In the genomic region with DNA sequence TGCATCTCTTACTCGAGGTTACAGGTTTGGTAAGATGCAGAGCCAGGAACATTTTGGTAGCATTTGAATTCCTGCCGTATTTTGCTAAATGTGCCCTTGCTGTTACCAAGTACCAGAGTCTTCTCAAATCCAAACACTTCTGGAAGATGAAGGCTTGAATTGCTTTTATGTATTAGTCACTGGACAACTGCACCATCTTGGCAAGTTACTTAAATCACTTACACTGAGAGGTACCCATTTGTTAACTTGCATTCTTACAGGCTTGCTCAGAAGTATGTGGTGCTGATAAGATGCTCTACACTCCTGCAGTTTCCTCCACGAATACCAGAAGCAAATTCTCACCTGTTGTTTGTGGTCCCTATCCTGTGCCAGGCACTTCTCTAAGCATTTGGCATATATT, we compare ENCODE assay signal across 21 cellular contexts. TPM values are rescaled to one million over a fixed set of nuclear protein-coding genes. Genes with fewer than 3 reads are reported as not detected.
A peak's percentile ranks its signal among the peaks of the same experiment; 100 is the strongest.
DNase-seq lines count a peak whose midpoint lies in the region; ATAC-seq and TF ChIP-seq lines count a peak whose summit lies in the region.
"Had no signal": no experiment of that assay in that cellular context is flagged by ENCODE, and none has a peak within 500 bp of the region (broad histone marks: within the 10 kb centered on the region; RNA-seq: fewer than 3 reads in every experiment).

No MANE protein-coding gene starts in this region.

- peaks cover 5 to 14% (median 7%) of the 10 kb centered on the region in 3 donors for H3K27me3 Mint-ChIP-seq in immature natural killer cell (ENCODE audit: low read depth in 3 of 3)

- H3K9me3 ChIP-seq in MG63: peaks cover 12% of the 10 kb centered on the region; the same call in 1 of the 2 replicates
- H3K9me3 ChIP-seq: ascending aorta, heart left ventricle had no signal

- no peak for ATAC-seq in HG03378 (IDR thresholded peaks at IDR 0.05; ENCODE audit: unreplicated experiment)

- TF ChIP-seq CTCF in AG04449 (IDR thresholded peaks at IDR 0.05; ENCODE audit: insufficient read depth, low read length, missing control alignments) (no peak), choroid plexus epithelial cell (conservative IDR thresholded peaks at IDR 0.05; ENCODE audit: low read depth, low read length) (no peak)

- H3K4me3 ChIP-seq in AG04449 (ENCODE audit: low read depth, low read length): no peak overlapping the region
- H3K4me3 ChIP-seq in MG63: no peak overlapping the region
- H3K4me3 ChIP-seq in choroid plexus epithelial cell (ENCODE audit: low read depth, low read length): no peak overlapping the region
- H3K4me3 ChIP-seq: ascending aorta, heart left ventricle, neural progenitor cell had no signal

- H3K27ac Mint-ChIP-seq in immature natural killer cell: no peak overlapping the region
- H3K27ac Mint-ChIP-seq: mesothelial cell of epicardium; neural progenitor cell; T-helper 2 cell treated with Interferon-gamma antibody and Interleukin-4, amounts not matched to agents 5 μg/mL and 100 μg/mL, for 36 hours; type B pancreatic cell had no signal

- CTCF ChIA-PET in AG04449 (lab: Yijun Ruan, JAX): no interaction called here

- no peaks in the 10 kb centered on the region for H3K36me3 ChIP-seq in MG63
- H3K36me3 ChIP-seq: ascending aorta, heart left ventricle, neural progenitor cell had no signal

- no peak overlapping the region for H3K4me3 Mint-ChIP-seq in immature natural killer cell
- H3K4me3 Mint-ChIP-seq: mesothelial cell of epicardium; neural progenitor cell; T-helper 2 cell treated with Interferon-gamma antibody and Interleukin-4, amounts not matched to agents 5 μg/mL and 100 μg/mL, for 36 hours; type B pancreatic cell had no signal

- H3K36me3 Mint-ChIP-seq in immature natural killer cell: peaks cover 0 to 8% (median 2%) of the 10 kb centered on the region in 3 donors

- DNase-seq in AG04449 (ENCODE audit: low read depth, low spot score) (peak; percentile 3), MG63 (peak; percentile 6), choroid plexus epithelial cell (ENCODE audit: low read depth) (peak; percentile 78), myocyte (ENCODE audit: low read depth) (peak; percentile 75), NCI-H1436 treated with DMSO at 0.1 percent for 48 hours (lab: John Stamatoyannopoulos, UW) (no peak), immature natural killer cell (no peak)
- DNase-seq in activated CD8-positive, alpha-beta memory T cell treated with anti-CD3 and anti-CD28 coated beads, Interleukin-2, amount 50 U/mL, for 4 hours: no peak
- DNase-seq: activated CD4-positive, alpha-beta T cell treated with anti-CD3 and anti-CD28 coated beads for 1 hour; heart left ventricle; islet precursor cell; NCI-H1930; SIG-M5; stimulated activated naive CD4-positive, alpha-beta T cell treated with Interleukin-2 at 50 U/mL for 16 hours had no signal

- POLR2A ChIA-PET in AG04449 (lab: Yijun Ruan, JAX): no interaction called here

- peaks cover 29 to 37% of the 10 kb centered on the region in 2 donors for H3K4me1 Mint-ChIP-seq in immature natural killer cell
- H3K4me1 Mint-ChIP-seq: neural progenitor cell had no signal

- peaks cover 0 to 1% (median 0%) of the 10 kb centered on the region in 6 donors for H3K9me3 Mint-ChIP-seq in immature natural killer cell

- no peaks in the 10 kb centered on the region for H3K27me3 ChIP-seq in MG63
- H3K27me3 ChIP-seq: ascending aorta, heart left ventricle, neural progenitor cell had no signal

RNA-seq across cellular contexts. Expression of gene IL22RA2, which starts 12.7 kb away (rescaled TPM):
- total RNA-seq in MG63 (2014; rRNA removed; shearing (Covaris generic); ENCODE audit: low replicate concordance): not detected in 2 replicates
- total RNA-seq in myocyte: 0.16 TPM in 1 of 2 replicates, not detected in the other
- polyA plus RNA-seq in myocyte (2012): not detected
- not detected for polyA plus RNA-seq in immature natural killer cell
- total RNA-seq: ascending aorta, dermis microvascular lymphatic vessel endothelial cell, mesothelial cell of epicardium, NCI-H460 had no signal

RNA-seq across cellular contexts. Expression of gene IFNGR1, which starts 58.4 kb away (rescaled TPM):
- 53.9 and 76.7 TPM in 2 replicates for total RNA-seq in MG63 (2014; rRNA removed; shearing (Covaris generic); ENCODE audit: low replicate concordance)
- 38.8 and 45.4 TPM in 2 replicates for total RNA-seq in myocyte
- polyA plus RNA-seq in myocyte (2012): 23.7 TPM
- 10 to 100 TPM; 70.4 to 79.3 (median 70.4) TPM for polyA plus RNA-seq in immature natural killer cell

Comparison
In these comparisons a context has a peak if more than half of its experiments do, and no peak if none do; other contexts are left out.
1. DNase-seq: peak in AG04449 (single experiment), MG63 (single experiment), choroid plexus epithelial cell (single experiment) and myocyte (single experiment); none in NCI-H1436 treated with DMSO at 0.1 percent for 48 hours (single experiment), activated CD8-positive, alpha-beta memory T cell treated with anti-CD3 and anti-CD28 coated beads, Interleukin-2, amount 50 U/mL, for 4 hours (single experiment) and immature natural killer cell (0 of 3).